Comparison of ENCODE assay signal across 9 cellular contexts in genomic region chr15:79970921-79971434, GRCh38. TPM values are rescaled to one million over a fixed set of nuclear protein-coding genes. Genes with fewer than 3 reads are reported as not detected.
DNase-seq lines count a peak whose midpoint lies in the region; ATAC-seq and TF ChIP-seq lines count a peak whose summit lies in the region.
"Had no signal": no experiment of that assay in that cellular context is flagged by ENCODE, and none has a peak within 500 bp of the region (broad histone marks: within the 10 kb centered on the region; RNA-seq: fewer than 3 reads in every experiment).

Gene BCL2A1 (minus strand): TSS chr15:79971196. CDS start chr15:79971119, 77 bp downstream.

- H3K36me3 Mint-ChIP-seq in endothelial cell (ENCODE audit: low read depth, unreplicated experiment): peaks cover 3% of the 10 kb centered on the region

- no peaks in the 10 kb centered on the region for H3K9me3 ChIP-seq in spleen

- no peaks in the 10 kb centered on the region for H3K36me3 ChIP-seq in spleen

- peaks cover 0 to 85% (median 64%) of the 10 kb centered on the region in 6 donors for H3K4me1 ChIP-seq in spleen

- peak within 1 kb of the TSS; percentile 39 to 93 (median 91) for H3K27ac ChIP-seq in spleen

- WGBS in spleen, 5 donors: 5 to 12% (median 7%) methylated on average over 6 of the region's 6 CpGs

- intact Hi-C loops in spleen (cut with DNase I; ENCODE audit: low total_unique reads): no loop called here

- no peaks in the 10 kb centered on the region for H3K27me3 Mint-ChIP-seq in endothelial cell (ENCODE audit: unreplicated experiment)

- H3K27me3 ChIP-seq in spleen (replicated peaks in 1 of 7): no peaks in the 10 kb centered on the region

- peak within 1 kb of the TSS in 7 of 8 donors; percentile 28 to 67 (median 39) for H3K4me3 ChIP-seq in spleen

- no peak within 1 kb of the TSS for H3K4me3 Mint-ChIP-seq in endothelial cell (ENCODE audit: unreplicated experiment)

- peaks cover 44% of the 10 kb centered on the region for H3K4me1 Mint-ChIP-seq in endothelial cell (ENCODE audit: unreplicated experiment)

- peak; percentile 69 to 85 (median 83) for TF ChIP-seq POLR2A in spleen (IDR thresholded peaks at IDR 0.05)

- peak; percentile 66 for ATAC-seq in GM19463 (IDR thresholded peaks at IDR 0.05; ENCODE audit: unreplicated experiment)
- ATAC-seq: HCT116 had no signal

- H3K9me3 Mint-ChIP-seq in endothelial cell (ENCODE audit: unreplicated experiment): no peaks in the 10 kb centered on the region

- no peak for TF ChIP-seq CTCF in endothelial cell (IDR thresholded peaks at IDR 0.05; ENCODE audit: unreplicated experiment)
- no peak for TF ChIP-seq CTCF in spleen (IDR thresholded peaks at IDR 0.05 in 8 of 11, conservative IDR thresholded peaks at IDR 0.05 in 3 of 11)

- peak within 1 kb of the TSS; percentile 58 for H3K27ac Mint-ChIP-seq in endothelial cell (ENCODE audit: unreplicated experiment)

- DNase-seq in Ammon's horn (ENCODE audit: low spot score): peak; percentile 16
- DNase-seq in HS-5 (ENCODE audit: low read depth): peak; percentile 93
- DNase-seq in activated CD4-positive, alpha-beta T cell treated with anti-CD3 and anti-CD28 coated beads for 48 hours: peak; percentile 73
- no peak for DNase-seq in endothelial cell (ENCODE audit: low spot score)
- DNase-seq in spleen: peak; percentile 25
- no peak for DNase-seq in occipital lobe (lab: John Stamatoyannopoulos, UW)
- no peak for DNase-seq in DMS 273 treated with DMSO at 0.1 percent for 48 hours (lab: John Stamatoyannopoulos, UW)

RNA-seq across cellular contexts. Expression of gene BCL2A1, which starts in this region (rescaled TPM):
- total RNA-seq in endothelial cell (ENCODE audit: unreplicated experiment): 2.1 TPM
- 100 to 1,000 TPM in 2 of 7 donors, 10 to 100 TPM in 5; 34.4 to 180 (median 69.7) TPM for total RNA-seq in spleen
- 10 to 100 TPM; 47.2 to 55.5 (median 52.9) TPM for polyA plus RNA-seq in spleen
- 0.94 TPM for total RNA-seq in occipital lobe

Comparison
In these comparisons a context has a peak if more than half of its experiments do, and no peak if none do; other contexts are left out.
1. RNA of gene BCL2A1 (total RNA-seq): 34.4 to 180 TPM in spleen; 2.1 TPM in endothelial cell (single experiment) and 0.94 TPM in occipital lobe (single experiment); every median in the first group is over 10 times any median in the second.
2. DNase-seq: peak in Ammon's horn (single experiment), HS-5 (single experiment), activated CD4-positive, alpha-beta T cell treated with anti-CD3 and anti-CD28 coated beads for 48 hours (single experiment) and spleen (single experiment); none in endothelial cell (single experiment), occipital lobe (single experiment) and DMS 273 treated with DMSO at 0.1 percent for 48 hours (single experiment).